In genomic region chr13:23386533-23386932, GRCh38 we compare ENCODE assay signal across 1 cellular context.
TF ChIP-seq lines count a peak whose summit lies in the region.

No MANE protein-coding gene starts in this region.

TF ChIP-seq in HepG2, 621 proteins besides CTCF, POLR2A, EP300 and RAD21 (continued from another document):
- no peak for TF ChIP-seq TRAFD1 (CRISPR knock-in tag; IDR thresholded peaks at IDR 0.05; ENCODE audit: borderline replicate concordance)
- no peak for TF ChIP-seq ZSCAN25 (CRISPR knock-in tag; IDR thresholded peaks at IDR 0.05)
- no peak for TF ChIP-seq ZFP37 (CRISPR knock-in tag; IDR thresholded peaks at IDR 0.05; ENCODE audit: borderline replicate concordance)
- TF ChIP-seq NFRKB (IDR thresholded peaks at IDR 0.05) = no peak
- no peak for TF ChIP-seq ZSCAN9 (CRISPR knock-in tag; IDR thresholded peaks at IDR 0.05; ENCODE audit: borderline replicate concordance)
- TF ChIP-seq SUZ12 (IDR thresholded peaks at IDR 0.05; ENCODE audit: low read depth, low read length) = no peak
- no peak for TF ChIP-seq MIER2 (CRISPR knock-in tag; IDR thresholded peaks at IDR 0.05)
- no peak for TF ChIP-seq ZNF275 (CRISPR knock-in tag; IDR thresholded peaks at IDR 0.05; ENCODE audit: borderline replicate concordance)
- no peak for TF ChIP-seq AHDC1 (CRISPR knock-in tag; IDR thresholded peaks at IDR 0.05; ENCODE audit: borderline replicate concordance)
- no peak for TF ChIP-seq NFAT5 (CRISPR knock-in tag; IDR thresholded peaks at IDR 0.05)
- TF ChIP-seq ZKSCAN5 (CRISPR knock-in tag; IDR thresholded peaks at IDR 0.05) = no peak
